In the genomic region with DNA sequence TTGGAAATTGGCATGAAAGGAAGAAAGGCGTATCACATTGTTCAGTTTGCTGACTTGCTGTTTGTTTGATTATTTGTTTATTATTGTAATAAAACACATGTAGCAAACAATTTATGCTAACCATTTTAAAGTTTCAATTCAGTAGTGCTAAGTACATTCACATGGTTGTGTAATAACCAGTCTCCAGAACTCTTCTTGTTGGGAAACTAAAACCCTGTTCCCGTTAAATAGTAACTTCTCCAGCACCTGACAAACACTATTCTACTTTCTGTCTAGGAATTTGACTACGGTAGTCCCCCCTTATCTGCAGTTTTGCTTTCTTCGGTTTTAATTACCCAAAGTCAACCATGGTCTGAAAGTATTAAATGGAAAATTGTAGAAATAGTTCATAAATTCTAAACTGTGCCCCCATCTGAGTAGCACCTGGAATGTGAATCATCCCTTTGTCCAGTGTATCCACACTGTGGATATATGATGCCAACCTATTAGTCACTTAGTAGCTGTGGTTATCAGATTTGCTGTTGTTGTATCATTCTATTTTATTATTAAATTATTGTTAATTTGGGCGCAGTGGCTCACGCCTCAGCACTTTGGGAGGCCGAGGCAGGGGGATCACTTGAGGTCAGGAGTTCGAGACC, we compare ENCODE assay signal across 14 cellular contexts. TPM values are rescaled to one million over a fixed set of nuclear protein-coding genes. Genes with fewer than 3 reads are reported as not detected.
DNase-seq lines count a peak whose midpoint lies in the region; ATAC-seq and TF ChIP-seq lines count a peak whose summit lies in the region.
"Had no signal": no experiment of that assay in that cellular context is flagged by ENCODE, and none has a peak within 500 bp of the region (broad histone marks: within the 10 kb centered on the region; RNA-seq: fewer than 3 reads in every experiment).

No MANE protein-coding gene starts in this region.

- no peaks in the 10 kb centered on the region for H3K27me3 Mint-ChIP-seq in HFFc6 (ENCODE audit: insufficient read depth)
- H3K27me3 Mint-ChIP-seq: activated naive CD4-positive, alpha-beta T cell treated with anti-CD3 and anti-CD28 coated beads, Interleukin-2, amount 50 U/mL, for 24 hours; IgD-negative memory B cell had no signal

- H3K4me1 ChIP-seq in MM.1S (ENCODE audit: low read length), result peaks cover 9% of the 10 kb centered on the region; the same call in 1 of the 2 replicates

- H3K36me3 Mint-ChIP-seq in HFFc6 (ENCODE audit: low read depth), result peaks cover 19% of the 10 kb centered on the region
- H3K36me3 Mint-ChIP-seq: IgD-negative memory B cell had no signal

- H3K36me3 ChIP-seq in MM.1S (replicated peaks; ENCODE audit: insufficient read depth, low read length), result 0 out of 2 replicates have a peak, but pooled peaks cover 3% of the 10 kb centered on the region

- no peaks in the 10 kb centered on the region for H3K9me3 Mint-ChIP-seq in HFFc6
- H3K9me3 Mint-ChIP-seq: activated naive CD4-positive, alpha-beta T cell treated with anti-CD3 and anti-CD28 coated beads, Interleukin-2, amount 50 U/mL, for 24 hours; IgD-negative memory B cell had no signal

- peak; percentile 33 for DNase-seq in HFFc6
- peak; percentile 18 for DNase-seq in fibroblast of the aortic adventitia (ENCODE audit: low read depth)
- peak; percentile 83 for DNase-seq in renal cortical epithelial cell (ENCODE audit: low read depth)
- no peak for DNase-seq in MM.1S
- no peak for DNase-seq in Ammon's horn (ENCODE audit: low spot score)
- no peak for DNase-seq in NCI-H1048 (lab: John Stamatoyannopoulos, UW)
- DNase-seq: cerebellar nuclear complex, NCI-H1694, NCI-H774, SHP77 had no signal

- H3K4me2 ChIP-seq in MM.1S (ENCODE audit: low read depth, low read length), result no peak overlapping the region

- no peak overlapping the region for H3K4me3 Mint-ChIP-seq in HFFc6
- H3K4me3 Mint-ChIP-seq: activated naive CD4-positive, alpha-beta T cell treated with anti-CD3 and anti-CD28 coated beads, Interleukin-2, amount 50 U/mL, for 24 hours; IgD-negative memory B cell had no signal

- peaks cover 57% of the 10 kb centered on the region for H3K4me1 Mint-ChIP-seq in HFFc6 (ENCODE audit: low read depth)

- H3K27ac Mint-ChIP-seq in HFFc6, result peak overlapping the region; percentile 48

- H2AFZ ChIP-seq in MM.1S (ENCODE audit: low read length), result no peak overlapping the region

- no peaks in the 10 kb centered on the region for H3K9me2 ChIP-seq in MM.1S (replicated peaks; ENCODE audit: insufficient read depth, low read length)

- no peaks in the 10 kb centered on the region for H4K20me1 ChIP-seq in MM.1S (ENCODE audit: insufficient read depth, low read length)

- TF ChIP-seq CTCF in HFFc6 (IDR thresholded peaks at IDR 0.05) (no peak), fibroblast of the aortic adventitia (IDR thresholded peaks at IDR 0.05; ENCODE audit: insufficient read depth, low read length) (no peak), MM.1S (IDR thresholded peaks at IDR 0.05; ENCODE audit: low read length) (no peak)

- no peak overlapping the region for H3K27ac ChIP-seq in MM.1S (ENCODE audit: low read length)

- H3K27me3 ChIP-seq in MM.1S (replicated peaks; ENCODE audit: insufficient read depth, low read length), result no peaks in the 10 kb centered on the region

- H3K9me3 ChIP-seq in MM.1S (replicated peaks; ENCODE audit: insufficient read depth, low read length), result no peaks in the 10 kb centered on the region

- H3K4me3 ChIP-seq in fibroblast of the aortic adventitia (ENCODE audit: low read depth, low read length) (no peak overlapping the region), MM.1S (ENCODE audit: low read length) (no peak overlapping the region)

- peak; percentile 37; the same call in 1 of the 3 replicates for ATAC-seq in SK-N-SH treated with all-trans-retinoic acid at 6 μM for 48 hours
- ATAC-seq: sciatic nerve had no signal

- H3F3A ChIP-seq in MM.1S (ENCODE audit: insufficient read depth, low read length), result peaks cover 15% of the 10 kb centered on the region

- H3K79me2 ChIP-seq in MM.1S (ENCODE audit: low read length), result peaks cover 94% of the 10 kb centered on the region

- H3K9ac ChIP-seq in MM.1S (ENCODE audit: low read length), result no peak overlapping the region

TF ChIP-seq in SK-N-SH treated with all-trans-retinoic acid at 6 μM for 48 hours, 23 proteins besides CTCF, POLR2A, EP300 and RAD21:
- TF ChIP-seq ISL1 (CRISPR knock-in tag; IDR thresholded peaks at IDR 0.05), result peak; percentile 31
- no peak for TF ChIP-seq OSR1 (CRISPR knock-in tag; IDR thresholded peaks at IDR 0.05)
- no peak for TF ChIP-seq PPARA (CRISPR knock-in tag; IDR thresholded peaks at IDR 0.05; ENCODE audit: borderline replicate concordance)
- TF ChIP-seq, protein P1, sequence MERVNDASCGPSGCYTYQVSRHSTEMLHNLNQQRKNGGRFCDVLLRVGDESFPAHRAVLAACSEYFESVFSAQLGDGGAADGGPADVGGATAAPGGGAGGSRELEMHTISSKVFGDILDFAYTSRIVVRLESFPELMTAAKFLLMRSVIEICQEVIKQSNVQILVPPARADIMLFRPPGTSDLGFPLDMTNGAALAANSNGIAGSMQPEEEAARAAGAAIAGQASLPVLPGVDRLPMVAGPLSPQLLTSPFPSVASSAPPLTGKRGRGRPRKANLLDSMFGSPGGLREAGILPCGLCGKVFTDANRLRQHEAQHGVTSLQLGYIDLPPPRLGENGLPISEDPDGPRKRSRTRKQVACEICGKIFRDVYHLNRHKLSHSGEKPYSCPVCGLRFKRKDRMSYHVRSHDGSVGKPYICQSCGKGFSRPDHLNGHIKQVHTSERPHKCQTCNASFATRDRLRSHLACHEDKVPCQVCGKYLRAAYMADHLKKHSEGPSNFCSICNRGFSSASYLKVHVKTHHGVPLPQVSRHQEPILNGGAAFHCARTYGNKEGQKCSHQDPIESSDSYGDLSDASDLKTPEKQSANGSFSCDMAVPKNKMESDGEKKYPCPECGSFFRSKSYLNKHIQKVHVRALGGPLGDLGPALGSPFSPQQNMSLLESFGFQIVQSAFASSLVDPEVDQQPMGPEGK (CRISPR knock-in tag; IDR thresholded peaks at IDR 0.05; ENCODE audit: borderline replicate concordance), result no peak
TF ChIP-seq in SK-N-SH treated with all-trans-retinoic acid at 6 μM for 48 hours: peak in this region for 1.

RNA-seq across cellular contexts. Expression of a gene that starts 5.5 kb away (rescaled TPM):
- 10 to 100 TPM; 15.2 to 19.4 (median 16.3) TPM for total RNA-seq in HFFc6 (2021; fragmentation: NEBNext Ultra II Directional; extraction: Animal tissue kit (Norgen Biotek cat#: 25700))
- total RNA-seq in fibroblast of the aortic adventitia (ENCODE audit: low replicate concordance) (19.5 and 38.1 TPM in 2 replicates), renal cortical epithelial cell (43.4 and 46.7 TPM in 2 replicates)

RNA-seq across cellular contexts. Expression of a gene that starts 59.7 kb away (rescaled TPM):
- total RNA-seq in HFFc6 (2021; fragmentation: NEBNext Ultra II Directional; extraction: Animal tissue kit (Norgen Biotek cat#: 25700)), result 10 to 100 TPM in 4 of 6 experiments, 1 to 10 TPM in 2; 4.3 to 11.4 (median 10.5) TPM
- total RNA-seq in fibroblast of the aortic adventitia (ENCODE audit: low replicate concordance) (0.49 and 7.8 TPM in 2 replicates), renal cortical epithelial cell (0.70 and 3.1 TPM in 2 replicates)

Comparison
In these comparisons a context has a peak if more than half of its experiments do, and no peak if none do; other contexts are left out.
1. DNase-seq: peak in HFFc6 (single experiment), fibroblast of the aortic adventitia (single experiment) and renal cortical epithelial cell (single experiment); none in MM.1S (single experiment), Ammon's horn (single experiment) and NCI-H1048 (single experiment).